In the genomic region with DNA sequence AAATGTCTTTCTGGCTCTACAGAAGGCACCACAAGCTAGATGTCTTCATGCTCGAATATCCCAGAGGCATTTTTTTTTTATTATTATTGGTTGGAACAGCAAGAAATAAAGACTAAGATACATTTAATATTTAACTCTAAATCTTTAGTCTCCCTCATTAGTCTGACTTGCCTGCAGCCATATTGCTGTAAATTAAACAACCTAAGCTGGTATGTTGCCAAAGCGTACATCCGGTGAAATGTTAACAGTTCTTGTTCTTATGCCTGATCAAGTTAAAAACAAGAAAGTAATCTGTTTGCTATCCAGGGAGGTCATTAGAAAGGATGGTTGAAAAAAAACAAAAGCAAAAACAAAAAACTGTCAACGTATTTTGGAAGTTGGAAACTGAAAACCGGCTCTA, we compare ENCODE assay signal across 20 cellular contexts.
A peak's percentile ranks its signal among the peaks of the same experiment; 100 is the strongest.
DNase-seq lines count a peak whose midpoint lies in the region; ATAC-seq and TF ChIP-seq lines count a peak whose summit lies in the region.
"Had no signal": no experiment of that assay in that cellular context is flagged by ENCODE, and none has a peak within 500 bp of the region (broad histone marks: within the 10 kb centered on the region; RNA-seq: fewer than 3 reads in every experiment).

No MANE protein-coding gene starts in this region.

- intact Hi-C loops in gastrocnemius medialis (cut with DNase I; ENCODE audit: low total_unique reads): no loop called here
- intact Hi-C loops in spleen (cut with DNase I; ENCODE audit: low total_unique reads): no loop called here

- H3K4me3 ChIP-seq in gastrocnemius medialis (no peak overlapping the region), spleen (no peak overlapping the region)
- H3K4me3 ChIP-seq: coronary artery, lower lobe of right lung, sigmoid colon had no signal

- H3K27me3 ChIP-seq in gastrocnemius medialis (no peaks in the 10 kb centered on the region), spleen (replicated peaks in 1 of 7) (no peaks in the 10 kb centered on the region)
- H3K27me3 ChIP-seq: sigmoid colon had no signal

- no peaks in the 10 kb centered on the region for H3K36me3 ChIP-seq in gastrocnemius medialis
- H3K36me3 ChIP-seq in spleen: no peaks in the 10 kb centered on the region
- H3K36me3 ChIP-seq: lower lobe of right lung, sigmoid colon had no signal

- H3K27ac ChIP-seq in gastrocnemius medialis: no peak overlapping the region
- no peak overlapping the region for H3K27ac ChIP-seq in spleen
- H3K27ac ChIP-seq: coronary artery, lower lobe of right lung, sigmoid colon had no signal

- WGBS in spleen, 5 donors: 66 to 87% (median 81%) methylated on average over 5 of the region's 5 CpGs

- TF ChIP-seq POLR2A in gastrocnemius medialis (IDR thresholded peaks at IDR 0.05): no peak
- TF ChIP-seq POLR2A in spleen (IDR thresholded peaks at IDR 0.05): no peak

- H3K9me3 ChIP-seq in gastrocnemius medialis (no peaks in the 10 kb centered on the region), spleen (no peaks in the 10 kb centered on the region)
- H3K9me3 ChIP-seq: lower lobe of right lung, sigmoid colon had no signal

- DNase-seq in NCI-H1694 (lab: John Stamatoyannopoulos, UW) (peak; percentile 12), NCI-H1694 treated with DMSO at 0.1 percent for 48 hours (lab: John Stamatoyannopoulos, UW) (no peak), DMS79 treated with DMSO at 0.1 percent for 48 hours (lab: John Stamatoyannopoulos, UW) (peak; percentile 70), RPMI7951 (ENCODE audit: low read depth) (peak; percentile 42), iris pigment epithelial cell (ENCODE audit: low read depth) (peak; percentile 15), gastrocnemius medialis (no peak), spleen (no peak)
- DNase-seq: activated CD8-positive, alpha-beta memory T cell treated with anti-CD3 and anti-CD28 coated beads for 24 hours; activated T-cell treated with anti-CD3 and anti-CD28 coated beads, Interleukin-2, amount 50 U/mL, for 72 hours; CD4-positive, CD25-positive, alpha-beta regulatory T cell; erythroblast; H9; lower lobe of right lung; MM.1S; Right ventricle myocardium superior; sigmoid colon; stimulated activated CD4-positive, alpha-beta T cell treated with anti-CD3 and anti-CD28 coated beads, Interleukin-2, amount 100 ng/mL, for 24 hours; stimulated activated naive CD8-positive, alpha-beta T cell treated with anti-CD3 and anti-CD28 coated beads, Interleukin-15, amount 100 ng/mL, for 72 hours had no signal

- ATAC-seq in gastrocnemius medialis (no peak), GM18867 (IDR thresholded peaks at IDR 0.05; ENCODE audit: unreplicated experiment) (no peak)
- ATAC-seq: activated T-cell treated with anti-CD3 and anti-CD28 coated beads, Interleukin-2, amount 50 U/mL, for 72 hours; lower lobe of right lung; stimulated activated naive CD8-positive, alpha-beta T cell treated with anti-CD3 and anti-CD28 coated beads, Interleukin-15, amount 100 ng/mL, for 72 hours had no signal

- no peaks in the 10 kb centered on the region for H3K4me1 ChIP-seq in gastrocnemius medialis
- H3K4me1 ChIP-seq in spleen: peaks cover 0 to 9% (median 4%) of the 10 kb centered on the region in 6 donors
- H3K4me1 ChIP-seq: lower lobe of right lung had no signal

- TF ChIP-seq CTCF in gastrocnemius medialis (IDR thresholded peaks at IDR 0.05 in 4 of 5, conservative IDR thresholded peaks at IDR 0.05 in 1 of 5) (no peak), spleen (IDR thresholded peaks at IDR 0.05 in 8 of 11, conservative IDR thresholded peaks at IDR 0.05 in 3 of 11) (no peak)

- in situ Hi-C loops in gastrocnemius medialis (cut with MboI; ENCODE audit: low sequenced_read_pairs in 4 of 4): loop anchor here in 3 of 4 donors (5.0 to 10.0 kb wide), 3 partner anchors 603 to 613 kb away; no protein-coding TSS in a partner anchor

Comparison
In these comparisons a context has a peak if more than half of its experiments do, and no peak if none do; other contexts are left out.
1. DNase-seq: peak in NCI-H1694 (single experiment), DMS79 treated with DMSO at 0.1 percent for 48 hours (single experiment), RPMI7951 (single experiment) and iris pigment epithelial cell (single experiment); none in NCI-H1694 treated with DMSO at 0.1 percent for 48 hours (single experiment), gastrocnemius medialis (0 of 2) and spleen (single experiment).